13 cellular contexts compared by ENCODE assay signal in genomic region chr14:54344445-54344844, GRCh38. TPM values are rescaled to one million over a fixed set of nuclear protein-coding genes. Genes with fewer than 3 reads are reported as not detected.
DNase-seq lines count a peak whose midpoint lies in the region; ATAC-seq and TF ChIP-seq lines count a peak whose summit lies in the region.
"Had no signal": no experiment of that assay in that cellular context is flagged by ENCODE, and none has a peak within 500 bp of the region (broad histone marks: within the 10 kb centered on the region; RNA-seq: fewer than 3 reads in every experiment).

No MANE protein-coding gene starts in this region.

- H3K9ac ChIP-seq in mesenchymal stem cell (ENCODE audit: low read length), result no peak overlapping the region

- peak overlapping the region; percentile 85 for H2BK15ac ChIP-seq in mesenchymal stem cell (ENCODE audit: low read depth, poor library complexity, severe bottlenecking)

- POLR2A ChIA-PET in HEK293 (lab: Yijun Ruan, JAX), result no interaction called here

- peak overlapping the region; percentile 74 for H2BK120ac ChIP-seq in mesenchymal stem cell (ENCODE audit: low read depth, low read length)

- peak overlapping the region; percentile 67 to 71 for H3K18ac ChIP-seq in mesenchymal stem cell (ENCODE audit: low read depth in 1 of 2, low read length in 2 of 2)

- H2BK12ac ChIP-seq in mesenchymal stem cell (ENCODE audit: low read length in 2 of 2), result peak overlapping the region in 1 of 2 experiments; percentile 96

- H4K91ac ChIP-seq in mesenchymal stem cell (ENCODE audit: low read length), result peak overlapping the region; percentile 3

- H3K27me3 ChIP-seq in mesenchymal stem cell (ENCODE audit: control insufficient read depth in 1 of 2, insufficient read depth in 1 of 2, low read length in 2 of 2), result no peaks in the 10 kb centered on the region
- H3K27me3 ChIP-seq: ovary, spleen had no signal

- peak overlapping the region; percentile 47 for H2AK5ac ChIP-seq in mesenchymal stem cell (ENCODE audit: low read length, severe bottlenecking)

- peak; percentile 77 for DNase-seq in SK-N-DZ (ENCODE audit: low spot score)
- no peak for DNase-seq in mesenchymal stem cell
- no peak for DNase-seq in COLO668 (lab: John Stamatoyannopoulos, UW; ENCODE audit: unreplicated experiment)
- DNase-seq: activated naive CD4-positive, alpha-beta T cell treated with anti-CD3 and anti-CD28 coated beads for 36 hours; central memory CD4-positive, alpha-beta T cell; midbrain; ovary; spleen had no signal

- no peak overlapping the region for H3K4me3 ChIP-seq in HEK293 (ENCODE audit: low read depth, low read length)
- H3K4me3 ChIP-seq in mesenchymal stem cell (ENCODE audit: insufficient read depth in 1 of 2, low read depth in 1 of 2, low read length in 2 of 2), result no peak overlapping the region
- H3K4me3 ChIP-seq: ovary, spleen had no signal

- H3K9me3 ChIP-seq in HEK293 (ENCODE audit: control insufficient read depth, insufficient read depth, low read depth, low read length) (no peaks in the 10 kb centered on the region), mesenchymal stem cell (ENCODE audit: control insufficient read depth, low read length) (no peaks in the 10 kb centered on the region)
- H3K9me3 ChIP-seq: ovary, spleen had no signal

- no peak for TF ChIP-seq CTCF in C4-2B (conservative IDR thresholded peaks at IDR 0.05)
- no peak for TF ChIP-seq CTCF in HEK293 (tag by site-specific recombination; IDR thresholded peaks at IDR 0.05)

- H3K4me1 ChIP-seq in HEK293 (ENCODE audit: control insufficient read depth, insufficient read depth, low read length) (peaks cover 19% of the 10 kb centered on the region), mesenchymal stem cell (ENCODE audit: control insufficient read depth, insufficient read depth, low read depth, low read length) (peaks cover 14% of the 10 kb centered on the region)
- H3K4me1 ChIP-seq: spleen had no signal

- H3K27ac ChIP-seq in C4-2B (peak overlapping the region; percentile 58), HEK293 (ENCODE audit: extremely low read depth, low read depth, low read length) (peak overlapping the region; percentile 56), mesenchymal stem cell (ENCODE audit: low read length, poor library complexity, severe bottlenecking) (no peak overlapping the region)
- H3K27ac ChIP-seq: ovary had no signal

- CTCF ChIA-PET in HEK293 (lab: Yijun Ruan, JAX), result no interaction called here

- no peak overlapping the region for H3K23ac ChIP-seq in mesenchymal stem cell (ENCODE audit: low read length in 2 of 2)

- H3K36me3 ChIP-seq in HEK293 (ENCODE audit: control insufficient read depth in 2 of 2, insufficient read depth in 1 of 2, low read length in 2 of 2) (no peaks in the 10 kb centered on the region), mesenchymal stem cell (ENCODE audit: control insufficient read depth in 1 of 2, insufficient read depth in 2 of 2, low read depth in 1 of 2, low read length in 2 of 2) (no peaks in the 10 kb centered on the region)
- H3K36me3 ChIP-seq: ovary, spleen had no signal

- H3K79me1 ChIP-seq in mesenchymal stem cell (replicated peaks; ENCODE audit: low read length, poor library complexity, severe bottlenecking), result no peaks in the 10 kb centered on the region

- ATAC-seq in HG02840 (IDR thresholded peaks at IDR 0.05; ENCODE audit: low FRiP score, unreplicated experiment), result no peak
- ATAC-seq in GM21390 (IDR thresholded peaks at IDR 0.05; ENCODE audit: unreplicated experiment), result no peak
- no peak for ATAC-seq in GM19452 (IDR thresholded peaks at IDR 0.05; ENCODE audit: unreplicated experiment)

- peak overlapping the region in 1 of 2 experiments; percentile 4 for H3K4ac ChIP-seq in mesenchymal stem cell (ENCODE audit: low read depth in 1 of 2, low read length in 2 of 2)

- no peak overlapping the region for H3K4me2 ChIP-seq in mesenchymal stem cell (ENCODE audit: low read length, poor library complexity, severe bottlenecking)

- H4K8ac ChIP-seq in mesenchymal stem cell (ENCODE audit: low read length), result peak overlapping the region; percentile 78

- peak overlapping the region; percentile 74 for H2AFZ ChIP-seq in mesenchymal stem cell (ENCODE audit: low read depth, low read length)

- peak overlapping the region in 1 of 2 experiments; percentile 94 for H3K14ac ChIP-seq in mesenchymal stem cell (ENCODE audit: low read length in 2 of 2)

- 28% methylated on average over 6 of the region's 6 CpGs for WGBS in mesenchymal stem cell

- no peak overlapping the region for H2BK5ac ChIP-seq in mesenchymal stem cell (ENCODE audit: low read depth, low read length, poor library complexity, severe bottlenecking)

TF ChIP-seq in HEK293, 187 proteins besides CTCF, POLR2A, EP300 and RAD21:
- TF ChIP-seq ZNF501 (tag by site-specific recombination; IDR thresholded peaks at IDR 0.05) (peak; percentile 43; the same call in 1 of the 2 replicates), ZNF398 (tag by site-specific recombination; IDR thresholded peaks at IDR 0.05) (peak; percentile 42), ZIC2 (tag by site-specific recombination; IDR thresholded peaks at IDR 0.05) (peak; percentile 10; the same call in 1 of the 2 replicates), ZSCAN4 (tag by site-specific recombination; IDR thresholded peaks at IDR 0.05) (0 out of 2 replicates have a peak, but pooled peaks have one; percentile 7), ZNF341 (tag by site-specific recombination; IDR thresholded peaks at IDR 0.05; ENCODE audit: low read depth) (peak; percentile 71), ZNF560 (tag by site-specific recombination; IDR thresholded peaks at IDR 0.05; ENCODE audit: borderline replicate concordance) (no peak), ZBTB7A (tag by site-specific recombination; IDR thresholded peaks at IDR 0.05; ENCODE audit: low read depth) (no peak), ZFHX2 (tag by site-specific recombination; conservative IDR thresholded peaks at IDR 0.05) (peak; percentile 70)
TF ChIP-seq in HEK293: peak in this region for 6.

RNA-seq across cellular contexts. Expression of gene CDKN3, which starts 52.4 kb away (rescaled TPM):
- 62.7 and 103 TPM in 2 replicates for polyA plus RNA-seq in SK-N-DZ (2014; cell fraction: cytosol; rRNA removed)
- polyA plus RNA-seq in SK-N-DZ (2014; cell fraction: nucleus; rRNA removed), result 47.5 and 51.6 TPM in 2 replicates
- 12.2 TPM for polyA plus RNA-seq in mesenchymal stem cell (2013, experiment 1 of 2)
- 14.2 TPM for polyA plus RNA-seq in mesenchymal stem cell (2013, experiment 2 of 2)
